In genomic region chr3:36459177-36459576, GRCh38 we compare ENCODE assay signal across 6 cellular contexts.
"Had no signal": no experiment of that assay in that cellular context is flagged by ENCODE, and none has a peak within 500 bp of the region (broad histone marks: within the 10 kb centered on the region; RNA-seq: fewer than 3 reads in every experiment).

No MANE protein-coding gene starts in this region.

- ATAC-seq: HepG2, K562 had no signal

- H3K27ac ChIP-seq: HL-60 had no signal

- H3K4me3 ChIP-seq: K562 had no signal

- DNase-seq: IMR-90, KBM-7, KG1 had no signal
